ENCODE assay signal across 8 cellular contexts in genomic region chr22:41048791-41049717, GRCh38. TPM values are rescaled to one million over a fixed set of nuclear protein-coding genes. Genes with fewer than 3 reads are reported as not detected.
A peak's percentile ranks its signal among the peaks of the same experiment; 100 is the strongest.
DNase-seq lines count a peak whose midpoint lies in the region; TF ChIP-seq lines count a peak whose summit lies in the region.

No MANE protein-coding gene starts in this region.

- H3K27ac ChIP-seq in Peyer's patch (peak overlapping the region in 3 of 4 donors; percentile 20 to 55 (median 36)), MM.1S (ENCODE audit: low read length) (no peak overlapping the region)

- no peaks in the 10 kb centered on the region for H3F3A ChIP-seq in MM.1S (ENCODE audit: insufficient read depth, low read length)

- TF ChIP-seq POLR2A in Peyer's patch (IDR thresholded peaks at IDR 0.05) = no peak

- no peak overlapping the region for H3K27ac Mint-ChIP-seq in activated T-cell treated with anti-CD3 and anti-CD28 coated beads, Interleukin-2, amount 50 U/mL, for 24 hours

- H3K27me3 ChIP-seq in Peyer's patch (no peaks in the 10 kb centered on the region), MM.1S (replicated peaks; ENCODE audit: insufficient read depth, low read length) (no peaks in the 10 kb centered on the region)

- no peaks in the 10 kb centered on the region for H4K20me1 ChIP-seq in MM.1S (ENCODE audit: insufficient read depth, low read length)

- no peak for TF ChIP-seq CTCF in Peyer's patch (IDR thresholded peaks at IDR 0.05)
- no peak for TF ChIP-seq CTCF in foreskin fibroblast (IDR thresholded peaks at IDR 0.05; ENCODE audit: low read depth, low read length)
- no peak for TF ChIP-seq CTCF in MM.1S (IDR thresholded peaks at IDR 0.05; ENCODE audit: low read length)

- no peak overlapping the region for H2AFZ ChIP-seq in MM.1S (ENCODE audit: low read length)

- no peak overlapping the region for H3K4me3 Mint-ChIP-seq in activated T-cell treated with anti-CD3 and anti-CD28 coated beads, Interleukin-2, amount 50 U/mL, for 24 hours

- H3K4me3 ChIP-seq in Peyer's patch (peak overlapping the region in 2 of 4 donors; percentile 21 to 25), foreskin fibroblast (ENCODE audit: low read depth in 1 of 2, low read length in 2 of 2) (peak overlapping the region; percentile 20 to 25), MM.1S (ENCODE audit: low read length) (no peak overlapping the region)

- H3K36me3 ChIP-seq in Peyer's patch (no peaks in the 10 kb centered on the region), MM.1S (replicated peaks; ENCODE audit: insufficient read depth, low read length) (no peaks in the 10 kb centered on the region)

- DNase-seq in C1 segment of cervical spinal cord (lab: John Stamatoyannopoulos, UW) (peak in 9 of 14 donors; percentile 9 to 47 (median 18)), Peyer's patch (peak in 2 of 3 donors; percentile 54 to 57), foreskin fibroblast (peak; percentile 69 to 87), nucleus accumbens (lab: John Stamatoyannopoulos, UW) (peak in 35 of 56 donors; percentile 1 to 41 (median 12)), NCI-H510A (lab: John Stamatoyannopoulos, UW) (no peak), MM.1S (no peak)
- DNase-seq in stimulated activated CD8-positive, alpha-beta memory T cell treated with anti-CD3 and anti-CD28 coated beads, Interleukin-4, amount 100 ng/mL, for 48 hours = no peak
- no peak for DNase-seq in activated T-cell treated with anti-CD3 and anti-CD28 coated beads, Interleukin-2, amount 50 U/mL, for 24 hours

- no peaks in the 10 kb centered on the region for H3K27me3 Mint-ChIP-seq in activated T-cell treated with anti-CD3 and anti-CD28 coated beads, Interleukin-2, amount 50 U/mL, for 24 hours

- H3K79me2 ChIP-seq in MM.1S (ENCODE audit: low read length) = no peaks in the 10 kb centered on the region

- H3K4me2 ChIP-seq in MM.1S (ENCODE audit: low read depth, low read length) = no peak overlapping the region

- no peaks in the 10 kb centered on the region for H3K9me2 ChIP-seq in MM.1S (replicated peaks; ENCODE audit: insufficient read depth, low read length)

- no peaks in the 10 kb centered on the region for H3K9me3 Mint-ChIP-seq in activated T-cell treated with anti-CD3 and anti-CD28 coated beads, Interleukin-2, amount 50 U/mL, for 24 hours

- H3K4me1 Mint-ChIP-seq in activated T-cell treated with anti-CD3 and anti-CD28 coated beads, Interleukin-2, amount 50 U/mL, for 24 hours (ENCODE audit: low read depth) = peaks cover 5% of the 10 kb centered on the region

- H3K9ac ChIP-seq in MM.1S (ENCODE audit: low read length) = no peak overlapping the region

- H3K36me3 Mint-ChIP-seq in activated T-cell treated with anti-CD3 and anti-CD28 coated beads, Interleukin-2, amount 50 U/mL, for 24 hours (ENCODE audit: low read depth) = no peaks in the 10 kb centered on the region

- H3K4me1 ChIP-seq in Peyer's patch (no peaks in the 10 kb centered on the region), MM.1S (ENCODE audit: low read length) (no peaks in the 10 kb centered on the region)

- H3K9me3 ChIP-seq in Peyer's patch = no peaks in the 10 kb centered on the region
- H3K9me3 ChIP-seq in MM.1S (replicated peaks; ENCODE audit: insufficient read depth, low read length) = no peaks in the 10 kb centered on the region

RNA-seq across cellular contexts. Expression of gene EP300, which starts 43.3 kb away (rescaled TPM):
- 100 to 1,000 TPM; 142 to 155 (median 149) TPM for total RNA-seq in Peyer's patch

Comparison
In these comparisons a context has a peak if more than half of its experiments do, and no peak if none do; other contexts are left out.
1. DNase-seq: peak in C1 segment of cervical spinal cord (9 of 14), Peyer's patch (2 of 3), foreskin fibroblast (2 of 2) and nucleus accumbens (35 of 56); none in NCI-H510A (single experiment), stimulated activated CD8-positive, alpha-beta memory T cell treated with anti-CD3 and anti-CD28 coated beads, Interleukin-4, amount 100 ng/mL, for 48 hours (single experiment), MM.1S (single experiment) and activated T-cell treated with anti-CD3 and anti-CD28 coated beads, Interleukin-2, amount 50 U/mL, for 24 hours (single experiment).